Comparison of ENCODE assay signal across 39 cellular contexts in the genomic region with DNA sequence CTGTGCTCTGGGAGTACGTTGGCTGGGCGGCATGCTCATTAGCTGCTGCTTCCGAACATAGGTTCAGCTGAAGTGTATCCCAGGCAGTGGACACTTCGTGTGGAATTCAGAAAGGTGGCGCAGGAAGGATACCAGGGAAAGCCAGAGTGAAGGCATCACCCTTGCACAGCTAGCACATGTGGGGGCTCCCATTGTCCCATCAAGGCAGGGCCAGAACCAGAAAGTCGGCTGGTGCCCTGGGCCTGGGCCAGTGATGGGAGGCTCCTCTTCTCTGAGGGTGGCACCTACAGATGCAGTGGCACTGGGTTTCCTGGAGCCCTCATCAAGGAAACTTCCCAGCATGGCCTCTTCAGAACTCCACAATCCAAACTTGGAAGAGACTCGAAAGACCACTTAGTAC. TPM values are rescaled to one million over a fixed set of nuclear protein-coding genes. Genes with fewer than 3 reads are reported as not detected.
DNase-seq lines count a peak whose midpoint lies in the region; ATAC-seq and TF ChIP-seq lines count a peak whose summit lies in the region.
"Had no signal": no experiment of that assay in that cellular context is flagged by ENCODE, and none has a peak within 500 bp of the region (broad histone marks: within the 10 kb centered on the region; RNA-seq: fewer than 3 reads in every experiment).

No MANE protein-coding gene starts in this region.

- peak overlapping the region; percentile 54 for H3K27ac Mint-ChIP-seq in activated CD4-positive, alpha-beta T cell treated with anti-CD3 and anti-CD28 coated beads, Interleukin-2, amount 10 ng/mL, durations not matched to agents 7 days and 5 days
- no peak overlapping the region for H3K27ac Mint-ChIP-seq in activated CD8-positive, alpha-beta T cell treated with anti-CD3 and anti-CD28 coated beads, Interleukin-2, amount 10 ng/mL, durations not matched to agents 7 days and 5 days
- H3K27ac Mint-ChIP-seq: activated naive CD8-positive, alpha-beta T cell treated with anti-CD3 and anti-CD28 coated beads for 36 hours; effector memory CD8-positive, alpha-beta T cell; T-helper 2 cell treated with Interferon-gamma antibody and Interleukin-4, amounts not matched to agents 5 μg/mL and 100 μg/mL, for 36 hours had no signal

- TF ChIP-seq POLR2A in gastroesophageal sphincter (IDR thresholded peaks at IDR 0.05): no peak

- H3K27me3 ChIP-seq in gastroesophageal sphincter (no peaks in the 10 kb centered on the region), psoas muscle (ENCODE audit: insufficient read depth in 3 of 3, low read length in 2 of 3) (no peaks in the 10 kb centered on the region)
- H3K27me3 ChIP-seq: cardiac muscle cell, colonic mucosa had no signal

- no peak for ATAC-seq in gastroesophageal sphincter
- ATAC-seq in psoas muscle: no peak
- no peak for ATAC-seq in activated CD8-positive, alpha-beta T cell treated with anti-CD3 and anti-CD28 coated beads, Interleukin-2, amount 10 ng/mL, durations not matched to agents 7 days and 5 days
- ATAC-seq: effector memory CD8-positive, alpha-beta T cell; left cardiac atrium; mucosa of descending colon; natural killer cell; Panc1; stimulated activated naive CD8-positive, alpha-beta T cell treated with anti-CD3 and anti-CD28 coated beads, Interleukin-15, amount 100 ng/mL, for 72 hours had no signal

- in situ Hi-C loops in GM13977 (cut with MboI; ENCODE audit: low pct_unique_long_range_greater_than_20kb, low sequenced_read_pairs, unreplicated experiment): no loop called here

- DNase-seq in activated CD4-positive, alpha-beta T cell treated with anti-CD3 and anti-CD28 coated beads, Interleukin-2, amount 10 ng/mL, durations not matched to agents 7 days and 5 days: no peak
- DNase-seq in activated CD4-positive, alpha-beta T cell treated with anti-CD3 and anti-CD28 coated beads for 48 hours: no peak
- no peak for DNase-seq in psoas muscle
- no peak for DNase-seq in GM13977 (ENCODE audit: low spot score)
- no peak for DNase-seq in DMS53 treated with DMSO at 0.1 percent for 48 hours (lab: John Stamatoyannopoulos, UW; ENCODE audit: unreplicated experiment)
- no peak for DNase-seq in activated CD8-positive, alpha-beta T cell treated with anti-CD3 and anti-CD28 coated beads, Interleukin-2, amount 10 ng/mL, durations not matched to agents 7 days and 5 days
- DNase-seq in NCI-H2196 treated with DMSO at 0.1 percent for 48 hours (lab: John Stamatoyannopoulos, UW; ENCODE audit: unreplicated experiment): no peak
- DNase-seq: activated effector memory CD4-positive, alpha-beta T cell treated with anti-CD3 and anti-CD28 coated beads, Interleukin-2, amount 50 U/mL, for 16 hours; activated naive CD8-positive, alpha-beta T cell treated with anti-CD3 and anti-CD28 coated beads for 36 hours; aorta; C1 segment of cervical spinal cord; Calu3; colonic mucosa; effector memory CD8-positive, alpha-beta T cell; head of caudate nucleus; Kasumi-1; left cardiac atrium; mucosa of descending colon; MV-4-11; natural killer cell; NCI-H1436; NCI-H345; NCI-H69; retina; SIG-M5; stimulated activated CD4-positive, alpha-beta T cell treated with anti-CD3 and anti-CD28 coated beads, Interleukin-1b, Interleukin-23, amount 100 ng/mL, for 48 hours; stimulated activated naive CD8-positive, alpha-beta T cell treated with anti-CD3 and anti-CD28 coated beads, Interleukin-15, amount 100 ng/mL, for 72 hours; trophoblast cell had no signal

- no peaks in the 10 kb centered on the region for H3K36me3 Mint-ChIP-seq in activated CD4-positive, alpha-beta T cell treated with anti-CD3 and anti-CD28 coated beads, Interleukin-2, amount 10 ng/mL, durations not matched to agents 7 days and 5 days (ENCODE audit: low read depth)
- H3K36me3 Mint-ChIP-seq in activated CD8-positive, alpha-beta T cell treated with anti-CD3 and anti-CD28 coated beads, Interleukin-2, amount 10 ng/mL, durations not matched to agents 7 days and 5 days (ENCODE audit: low read depth): no peaks in the 10 kb centered on the region
- H3K36me3 Mint-ChIP-seq: natural killer cell had no signal

- H3K27me3 Mint-ChIP-seq in activated CD4-positive, alpha-beta T cell treated with anti-CD3 and anti-CD28 coated beads, Interleukin-2, amount 10 ng/mL, durations not matched to agents 7 days and 5 days: no peaks in the 10 kb centered on the region
- no peaks in the 10 kb centered on the region for H3K27me3 Mint-ChIP-seq in activated CD8-positive, alpha-beta T cell treated with anti-CD3 and anti-CD28 coated beads, Interleukin-2, amount 10 ng/mL, durations not matched to agents 7 days and 5 days (ENCODE audit: low read depth)
- H3K27me3 Mint-ChIP-seq: activated naive CD8-positive, alpha-beta T cell treated with anti-CD3 and anti-CD28 coated beads for 36 hours; effector memory CD8-positive, alpha-beta T cell; stimulated activated naive CD8-positive, alpha-beta T cell treated with anti-CD3 and anti-CD28 coated beads, Interleukin-15, amount 100 ng/mL, for 72 hours had no signal

- H3K4me3 Mint-ChIP-seq in activated CD4-positive, alpha-beta T cell treated with anti-CD3 and anti-CD28 coated beads, Interleukin-2, amount 10 ng/mL, durations not matched to agents 7 days and 5 days: no peak overlapping the region
- no peak overlapping the region for H3K4me3 Mint-ChIP-seq in activated CD8-positive, alpha-beta T cell treated with anti-CD3 and anti-CD28 coated beads, Interleukin-2, amount 10 ng/mL, durations not matched to agents 7 days and 5 days
- H3K4me3 Mint-ChIP-seq: activated naive CD8-positive, alpha-beta T cell treated with anti-CD3 and anti-CD28 coated beads for 36 hours; effector memory CD8-positive, alpha-beta T cell; natural killer cell; stimulated activated naive CD8-positive, alpha-beta T cell treated with anti-CD3 and anti-CD28 coated beads, Interleukin-15, amount 100 ng/mL, for 72 hours; T-helper 2 cell treated with Interferon-gamma antibody and Interleukin-4, amounts not matched to agents 5 μg/mL and 100 μg/mL, for 36 hours had no signal

- H3K4me1 ChIP-seq in gastroesophageal sphincter (peaks cover 0 to 47% (median 37%) of the 10 kb centered on the region in 3 donors), psoas muscle (peaks cover 71% of the 10 kb centered on the region)
- H3K4me1 ChIP-seq: colonic mucosa had no signal

- no peaks in the 10 kb centered on the region for H3K9me3 Mint-ChIP-seq in activated CD4-positive, alpha-beta T cell treated with anti-CD3 and anti-CD28 coated beads, Interleukin-2, amount 10 ng/mL, durations not matched to agents 7 days and 5 days
- H3K9me3 Mint-ChIP-seq in activated CD8-positive, alpha-beta T cell treated with anti-CD3 and anti-CD28 coated beads, Interleukin-2, amount 10 ng/mL, durations not matched to agents 7 days and 5 days (ENCODE audit: insufficient read depth): no peaks in the 10 kb centered on the region
- H3K9me3 Mint-ChIP-seq: activated naive CD8-positive, alpha-beta T cell treated with anti-CD3 and anti-CD28 coated beads for 36 hours; effector memory CD8-positive, alpha-beta T cell; natural killer cell; stimulated activated naive CD8-positive, alpha-beta T cell treated with anti-CD3 and anti-CD28 coated beads, Interleukin-15, amount 100 ng/mL, for 72 hours; T-helper 2 cell treated with Interferon-gamma antibody and Interleukin-4, amounts not matched to agents 5 μg/mL and 100 μg/mL, for 36 hours had no signal

- H3K27ac ChIP-seq in gastroesophageal sphincter: peak overlapping the region in 3 of 4 donors; percentile 85 to 91 (median 89)
- H3K27ac ChIP-seq in psoas muscle: peak overlapping the region; percentile 72
- H3K27ac ChIP-seq: 22Rv1, cardiac muscle cell, colonic mucosa had no signal

- H3K4me1 Mint-ChIP-seq in activated CD4-positive, alpha-beta T cell treated with anti-CD3 and anti-CD28 coated beads, Interleukin-2, amount 10 ng/mL, durations not matched to agents 7 days and 5 days: peaks cover 20% of the 10 kb centered on the region
- peaks cover 20% of the 10 kb centered on the region for H3K4me1 Mint-ChIP-seq in activated CD8-positive, alpha-beta T cell treated with anti-CD3 and anti-CD28 coated beads, Interleukin-2, amount 10 ng/mL, durations not matched to agents 7 days and 5 days (ENCODE audit: low read depth)

- intact Hi-C loops in psoas muscle (cut with DNase I): loop anchor here in 1 of 2 donors (5.0 kb wide), 1 partner anchor 66 kb away; no protein-coding TSS in a partner anchor

- WGBS in gastroesophageal sphincter (ENCODE audit: low coverage in 1 of 2), 2 donors: 92% methylated on average over 5 of the region's 7 CpGs; no CpG with 5 or more reads in 1 of the 2 donors
- WGBS in psoas muscle, 3 donors: 88 to 95% (median 92%) methylated on average over 7 of the region's 7 CpGs

- CTCF ChIA-PET in activated CD4-positive, alpha-beta T cell treated with anti-CD3 and anti-CD28 coated beads, Interleukin-2, amount 10 ng/mL, durations not matched to agents 7 days and 5 days (lab: Charles Lee): no interaction called here
- CTCF ChIA-PET in activated CD8-positive, alpha-beta T cell treated with anti-CD3 and anti-CD28 coated beads, Interleukin-2, amount 10 ng/mL, durations not matched to agents 7 days and 5 days (lab: Charles Lee): interaction anchor here (1.3 kb wide), 1 partner anchor 126 kb away, joined by 5 read pairs; no protein-coding TSS in a partner anchor

- TF ChIP-seq CTCF in gastroesophageal sphincter (IDR thresholded peaks at IDR 0.05) (no peak), psoas muscle (IDR thresholded peaks at IDR 0.05) (no peak), GM13977 (IDR thresholded peaks at IDR 0.05; ENCODE audit: extremely low read depth, insufficient read depth, missing control alignments) (no peak)

- H3K36me3 ChIP-seq in gastroesophageal sphincter: peaks cover 0 to 50% of the 10 kb centered on the region in 2 donors
- H3K36me3 ChIP-seq in psoas muscle (ENCODE audit: insufficient read depth in 1 of 2, low read depth in 1 of 2): peaks cover 0 to 19% of the 10 kb centered on the region in 2 donors
- H3K36me3 ChIP-seq: colonic mucosa had no signal

- no peak for TF ChIP-seq EP300 in gastroesophageal sphincter (IDR thresholded peaks at IDR 0.05)

- H3K4me3 ChIP-seq in gastroesophageal sphincter: no peak overlapping the region
- H3K4me3 ChIP-seq in psoas muscle: no peak overlapping the region
- H3K4me3 ChIP-seq: cardiac muscle cell, colonic mucosa, lung, mucosa of descending colon, smooth muscle cell had no signal

- H3K9me3 ChIP-seq in gastroesophageal sphincter (no peaks in the 10 kb centered on the region), psoas muscle (no peaks in the 10 kb centered on the region)
- H3K9me3 ChIP-seq: colonic mucosa, mucosa of descending colon had no signal

- POLR2A ChIA-PET in activated CD4-positive, alpha-beta T cell treated with anti-CD3 and anti-CD28 coated beads, Interleukin-2, amount 10 ng/mL, durations not matched to agents 7 days and 5 days (lab: Charles Lee): no interaction called here
- POLR2A ChIA-PET in activated CD8-positive, alpha-beta T cell treated with anti-CD3 and anti-CD28 coated beads, Interleukin-2, amount 10 ng/mL, durations not matched to agents 7 days and 5 days (lab: Charles Lee): no interaction called here

RNA-seq across cellular contexts. Expression of a gene that starts 56.6 kb away (rescaled TPM):
- not detected for total RNA-seq in activated CD4-positive, alpha-beta T cell treated with anti-CD3 and anti-CD28 coated beads, Interleukin-2, amount 10 ng/mL, durations not matched to agents 7 days and 5 days
- total RNA-seq in gastroesophageal sphincter (not detected), psoas muscle (1 to 10 TPM; 4.6 to 8.5 (median 6.7) TPM)
- 10 to 100 TPM in 2 of 3 donors, 1 to 10 TPM in 1; 3.8 to 16.9 (median 12.4) TPM for polyA plus RNA-seq in psoas muscle
- not detected for total RNA-seq in activated CD8-positive, alpha-beta T cell treated with anti-CD3 and anti-CD28 coated beads, Interleukin-2, amount 10 ng/mL, durations not matched to agents 7 days and 5 days
- total RNA-seq: activated CD8-positive, alpha-beta memory T cell treated with anti-CD3 and anti-CD28 coated beads for 36 hours; activated naive CD8-positive, alpha-beta T cell treated with anti-CD3 and anti-CD28 coated beads for 36 hours; Calu3; cardiac muscle cell; colonic mucosa; epithelial cell of proximal tubule; fibroblast of villous mesenchyme; mucosa of descending colon; natural killer cell; omental fat pad; smooth muscle cell had no signal
- polyA plus RNA-seq: cardiac muscle cell, lung, smooth muscle cell had no signal

Comparison
In these comparisons a context has a peak if more than half of its experiments do, and no peak if none do; other contexts are left out.
1. RNA of a gene that starts 56.6 kb away (total RNA-seq): 4.6 to 8.5 TPM in psoas muscle; not detected in activated CD4-positive, alpha-beta T cell treated with anti-CD3 and anti-CD28 coated beads, Interleukin-2, amount 10 ng/mL, durations not matched to agents 7 days and 5 days, not detected in gastroesophageal sphincter and not detected in activated CD8-positive, alpha-beta T cell treated with anti-CD3 and anti-CD28 coated beads, Interleukin-2, amount 10 ng/mL, durations not matched to agents 7 days and 5 days; every median in the first group is over 4 times any median in the second.